8 cellular contexts compared by ENCODE assay signal in genomic region chr2:239400907-239401449, GRCh38.
DNase-seq lines count a peak whose midpoint lies in the region; ATAC-seq and TF ChIP-seq lines count a peak whose summit lies in the region.

TSS of gene HDAC4 (minus strand) at chr2:239401020. CDS start at chr2:239352699, 48,321 bp downstream.

- no peak for TF ChIP-seq EP300 in Ishikawa (IDR thresholded peaks at IDR 0.05; ENCODE audit: borderline replicate concordance)

- TF ChIP-seq RAD21 in Ishikawa (IDR thresholded peaks at IDR 0.05; ENCODE audit: low read depth) = no peak

- peak; percentile 97 for DNase-seq in D341Med (ENCODE audit: low spot score)
- peak; percentile 83 for DNase-seq in OCI-M2 (lab: John Stamatoyannopoulos, UW; ENCODE audit: unreplicated experiment)
- DNase-seq in activated T-cell treated with anti-CD3 and anti-CD28 coated beads for 4 hours = peak; percentile 98
- peak; percentile 99 for DNase-seq in epidermal melanocyte (ENCODE audit: insufficient read length, low spot score)
- peak; percentile 100 for DNase-seq in midbrain (lab: John Stamatoyannopoulos, UW)
- DNase-seq in stimulated activated CD8-positive, alpha-beta memory T cell treated with anti-CD3 and anti-CD28 coated beads, Interleukin-15, amount 100 ng/mL, for 48 hours (ENCODE audit: low read depth in 2 of 2) = peak; percentile 99

- ATAC-seq in GM21619 (IDR thresholded peaks at IDR 0.05; ENCODE audit: unreplicated experiment) = peak; percentile 88

TF ChIP-seq in Ishikawa, 13 proteins besides CTCF, POLR2A, EP300 and RAD21:
- peak; percentile 40; the same call in 1 of the 2 replicates for TF ChIP-seq CREB1 (IDR thresholded peaks at IDR 0.05; ENCODE audit: low read depth)
- TF ChIP-seq, protein P1, sequence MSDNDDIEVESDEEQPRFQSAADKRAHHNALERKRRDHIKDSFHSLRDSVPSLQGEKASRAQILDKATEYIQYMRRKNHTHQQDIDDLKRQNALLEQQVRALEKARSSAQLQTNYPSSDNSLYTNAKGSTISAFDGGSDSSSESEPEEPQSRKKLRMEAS (IDR thresholded peaks at IDR 0.05) = no peak

Comparison
In these comparisons a context has a peak if more than half of its experiments do, and no peak if none do; other contexts are left out.
1. Peak in every context shown above with its lines: DNase-seq and ATAC-seq.